In the genomic region with DNA sequence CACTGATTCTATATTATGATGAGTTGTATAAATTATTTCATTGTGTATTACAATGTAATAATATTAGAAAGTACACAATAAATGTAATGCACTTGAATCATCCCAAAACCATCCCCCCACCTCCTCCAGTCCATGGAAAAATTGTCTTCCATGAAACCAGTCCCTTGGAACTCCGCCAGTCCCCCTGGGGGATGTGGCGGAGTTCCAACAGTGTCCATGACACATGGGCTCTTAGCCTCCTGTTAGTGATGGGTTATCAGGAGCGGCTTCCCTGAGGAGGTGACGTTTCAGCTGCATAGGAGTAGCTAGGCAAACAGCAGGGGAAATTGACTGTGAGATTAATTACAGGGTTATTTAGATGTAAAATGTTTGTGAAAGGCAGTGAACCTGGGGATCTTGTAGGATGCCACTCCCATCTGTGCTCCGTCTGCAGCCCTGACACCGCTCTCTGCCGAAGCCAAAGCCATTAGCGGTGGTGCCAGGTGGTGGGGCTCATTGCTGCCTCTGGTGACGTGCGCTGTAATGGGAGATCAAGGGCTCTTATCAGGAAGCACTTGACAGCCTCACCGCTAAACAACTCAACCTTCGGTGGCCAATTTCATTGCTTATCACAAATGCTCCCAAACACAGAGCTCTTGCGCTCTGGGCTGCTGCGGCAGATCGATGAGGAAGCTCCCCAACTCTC, we compare ENCODE assay signal across 28 cellular contexts.
A peak's percentile ranks its signal among the peaks of the same experiment; 100 is the strongest.
DNase-seq lines count a peak whose midpoint lies in the region; ATAC-seq and TF ChIP-seq lines count a peak whose summit lies in the region.
"Had no signal": no experiment of that assay in that cellular context is flagged by ENCODE, and none has a peak within 500 bp of the region (broad histone marks: within the 10 kb centered on the region; RNA-seq: fewer than 3 reads in every experiment).

No MANE protein-coding gene starts in this region.

- ATAC-seq in psoas muscle (no peak), HG03159 (IDR thresholded peaks at IDR 0.05; ENCODE audit: unreplicated experiment) (no peak)
- ATAC-seq: activated naive CD4-positive, alpha-beta T cell treated with anti-CD3 and anti-CD28 coated beads, Interleukin-2, amount 50 U/mL, for 72 hours; activated T-helper 17 cell treated with anti-CD3 and anti-CD28 coated beads, Interleukin-2, amount 50 U/mL, for 72 hours; WTC11 had no signal

- no peak overlapping the region for H3K27ac ChIP-seq in psoas muscle
- H3K27ac ChIP-seq: cardiac muscle cell, coronary artery, esophagus muscularis mucosa, HL-60, transverse colon had no signal

- 85% methylated on average over 15 of the region's 15 CpGs for WGBS in psoas muscle, 3 donors

- H3K9me3 ChIP-seq in psoas muscle: no peaks in the 10 kb centered on the region
- H3K9me3 ChIP-seq: esophagus muscularis mucosa, transverse colon had no signal

- TF ChIP-seq CTCF in psoas muscle (IDR thresholded peaks at IDR 0.05): no peak

- H3K27me3 ChIP-seq in psoas muscle (ENCODE audit: insufficient read depth in 3 of 3, low read length in 2 of 3): no peaks in the 10 kb centered on the region
- H3K27me3 ChIP-seq: cardiac muscle cell, esophagus muscularis mucosa, transverse colon had no signal

- no peak overlapping the region for H3K4me3 ChIP-seq in psoas muscle
- H3K4me3 ChIP-seq: cardiac muscle cell, coronary artery, esophagus muscularis mucosa, transverse colon had no signal

- no peaks in the 10 kb centered on the region for H3K36me3 ChIP-seq in psoas muscle (ENCODE audit: insufficient read depth in 1 of 2, low read depth in 1 of 2)
- H3K36me3 ChIP-seq: cardiac muscle cell, esophagus muscularis mucosa, transverse colon had no signal

- no peaks in the 10 kb centered on the region for H3K4me1 ChIP-seq in psoas muscle
- H3K4me1 ChIP-seq: esophagus muscularis mucosa, transverse colon had no signal

- DNase-seq in DMS153 treated with DMSO at 0.1 percent for 48 hours (lab: John Stamatoyannopoulos, UW; ENCODE audit: unreplicated experiment): peak; percentile 62
- DNase-seq in NCI-H1092 (lab: John Stamatoyannopoulos, UW): peak; percentile 33
- peak; percentile 35 for DNase-seq in NCI-H2171 (lab: John Stamatoyannopoulos, UW)
- peak; percentile 62 for DNase-seq in SHP77 treated with DMSO at 0.1 percent for 48 hours (lab: John Stamatoyannopoulos, UW)
- DNase-seq in LoVo (ENCODE audit: low spot score): no peak
- DNase-seq in NCI-H146 (lab: John Stamatoyannopoulos, UW): no peak
- DNase-seq in psoas muscle: no peak
- DNase-seq: activated CD4-positive, alpha-beta T cell treated with anti-CD3 and anti-CD28 coated beads, Interleukin-2, amount 50 U/mL, for 48 hours; activated CD8-positive, alpha-beta memory T cell treated with anti-CD3 and anti-CD28 coated beads, Interleukin-2, amount 50 U/mL, for 4 hours; anterior cingulate cortex; CD4-positive, alpha-beta T cell; DND-41; endodermal cell; foreskin melanocyte; H9; naive B cell; NCI-H1694; NCI-H526; nucleus accumbens; transverse colon had no signal

- intact Hi-C loops in psoas muscle (cut with DNase I): loop anchor here in 1 of 2 donors (10.0 kb wide), 1 partner anchor 58 kb away; no protein-coding TSS in a partner anchor

Comparison
In these comparisons a context has a peak if more than half of its experiments do, and no peak if none do; other contexts are left out.
1. DNase-seq: peak in DMS153 treated with DMSO at 0.1 percent for 48 hours (single experiment), NCI-H1092 (single experiment), NCI-H2171 (single experiment) and SHP77 treated with DMSO at 0.1 percent for 48 hours (single experiment); none in LoVo (single experiment), NCI-H146 (single experiment) and psoas muscle (0 of 2).